In genomic region chr11:71870661-71871060, GRCh38 we compare ENCODE assay signal across 12 cellular contexts. TPM values are rescaled to one million over a fixed set of nuclear protein-coding genes. Genes with fewer than 3 reads are reported as not detected.
"Had no signal": no experiment of that assay in that cellular context is flagged by ENCODE, and none has a peak within 500 bp of the region (broad histone marks: within the 10 kb centered on the region; RNA-seq: fewer than 3 reads in every experiment).

No MANE protein-coding gene starts in this region.

RNA-seq across cellular contexts. Expression of gene DEFB131B, which starts 7.6 kb away (rescaled TPM):
- total RNA-seq: HepG2, HT1080, IMR-90, K562, LHCN-M2, MCF 10A, NCI-H460, PC-9, Peyer's patch, Right ventricle myocardium inferior, RPMI7951, SJCRH30 had no signal
- polyA plus RNA-seq: HepG2, IMR-90, K562 had no signal

RNA-seq across cellular contexts. Expression of gene DEFB108B, which starts 37.7 kb away (rescaled TPM):
- total RNA-seq: HepG2, HT1080, IMR-90, K562, LHCN-M2, MCF 10A, NCI-H460, PC-9, Peyer's patch, Right ventricle myocardium inferior, RPMI7951, SJCRH30 had no signal
- polyA plus RNA-seq: HepG2, IMR-90, K562 had no signal
